Comparison of ENCODE assay signal across 2 cellular contexts in the genomic region with DNA sequence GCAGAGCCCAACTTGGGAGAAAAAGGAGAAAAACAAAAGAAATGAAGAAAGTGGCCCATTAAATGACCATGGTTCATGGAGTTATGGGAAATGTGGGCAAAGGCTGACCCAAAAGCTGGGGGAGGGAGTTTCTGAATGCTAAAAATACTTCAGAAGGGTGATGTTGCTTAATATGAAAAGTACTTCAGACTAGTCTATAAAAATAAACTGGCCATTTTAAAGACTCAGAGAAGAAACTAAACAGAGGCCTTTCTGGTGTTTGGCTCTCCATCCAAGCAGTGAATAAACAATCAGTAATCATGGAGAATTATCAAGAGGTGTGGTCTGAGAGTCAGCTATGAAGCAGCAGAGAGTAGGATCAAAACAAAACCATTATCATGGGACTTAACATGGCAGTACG.
TF ChIP-seq lines count a peak whose summit lies in the region.

No MANE protein-coding gene starts in this region.

TF ChIP-seq in GM23338, 12 proteins besides CTCF, POLR2A, EP300 and RAD21 (continued from another document):
- TF ChIP-seq, protein P1, sequence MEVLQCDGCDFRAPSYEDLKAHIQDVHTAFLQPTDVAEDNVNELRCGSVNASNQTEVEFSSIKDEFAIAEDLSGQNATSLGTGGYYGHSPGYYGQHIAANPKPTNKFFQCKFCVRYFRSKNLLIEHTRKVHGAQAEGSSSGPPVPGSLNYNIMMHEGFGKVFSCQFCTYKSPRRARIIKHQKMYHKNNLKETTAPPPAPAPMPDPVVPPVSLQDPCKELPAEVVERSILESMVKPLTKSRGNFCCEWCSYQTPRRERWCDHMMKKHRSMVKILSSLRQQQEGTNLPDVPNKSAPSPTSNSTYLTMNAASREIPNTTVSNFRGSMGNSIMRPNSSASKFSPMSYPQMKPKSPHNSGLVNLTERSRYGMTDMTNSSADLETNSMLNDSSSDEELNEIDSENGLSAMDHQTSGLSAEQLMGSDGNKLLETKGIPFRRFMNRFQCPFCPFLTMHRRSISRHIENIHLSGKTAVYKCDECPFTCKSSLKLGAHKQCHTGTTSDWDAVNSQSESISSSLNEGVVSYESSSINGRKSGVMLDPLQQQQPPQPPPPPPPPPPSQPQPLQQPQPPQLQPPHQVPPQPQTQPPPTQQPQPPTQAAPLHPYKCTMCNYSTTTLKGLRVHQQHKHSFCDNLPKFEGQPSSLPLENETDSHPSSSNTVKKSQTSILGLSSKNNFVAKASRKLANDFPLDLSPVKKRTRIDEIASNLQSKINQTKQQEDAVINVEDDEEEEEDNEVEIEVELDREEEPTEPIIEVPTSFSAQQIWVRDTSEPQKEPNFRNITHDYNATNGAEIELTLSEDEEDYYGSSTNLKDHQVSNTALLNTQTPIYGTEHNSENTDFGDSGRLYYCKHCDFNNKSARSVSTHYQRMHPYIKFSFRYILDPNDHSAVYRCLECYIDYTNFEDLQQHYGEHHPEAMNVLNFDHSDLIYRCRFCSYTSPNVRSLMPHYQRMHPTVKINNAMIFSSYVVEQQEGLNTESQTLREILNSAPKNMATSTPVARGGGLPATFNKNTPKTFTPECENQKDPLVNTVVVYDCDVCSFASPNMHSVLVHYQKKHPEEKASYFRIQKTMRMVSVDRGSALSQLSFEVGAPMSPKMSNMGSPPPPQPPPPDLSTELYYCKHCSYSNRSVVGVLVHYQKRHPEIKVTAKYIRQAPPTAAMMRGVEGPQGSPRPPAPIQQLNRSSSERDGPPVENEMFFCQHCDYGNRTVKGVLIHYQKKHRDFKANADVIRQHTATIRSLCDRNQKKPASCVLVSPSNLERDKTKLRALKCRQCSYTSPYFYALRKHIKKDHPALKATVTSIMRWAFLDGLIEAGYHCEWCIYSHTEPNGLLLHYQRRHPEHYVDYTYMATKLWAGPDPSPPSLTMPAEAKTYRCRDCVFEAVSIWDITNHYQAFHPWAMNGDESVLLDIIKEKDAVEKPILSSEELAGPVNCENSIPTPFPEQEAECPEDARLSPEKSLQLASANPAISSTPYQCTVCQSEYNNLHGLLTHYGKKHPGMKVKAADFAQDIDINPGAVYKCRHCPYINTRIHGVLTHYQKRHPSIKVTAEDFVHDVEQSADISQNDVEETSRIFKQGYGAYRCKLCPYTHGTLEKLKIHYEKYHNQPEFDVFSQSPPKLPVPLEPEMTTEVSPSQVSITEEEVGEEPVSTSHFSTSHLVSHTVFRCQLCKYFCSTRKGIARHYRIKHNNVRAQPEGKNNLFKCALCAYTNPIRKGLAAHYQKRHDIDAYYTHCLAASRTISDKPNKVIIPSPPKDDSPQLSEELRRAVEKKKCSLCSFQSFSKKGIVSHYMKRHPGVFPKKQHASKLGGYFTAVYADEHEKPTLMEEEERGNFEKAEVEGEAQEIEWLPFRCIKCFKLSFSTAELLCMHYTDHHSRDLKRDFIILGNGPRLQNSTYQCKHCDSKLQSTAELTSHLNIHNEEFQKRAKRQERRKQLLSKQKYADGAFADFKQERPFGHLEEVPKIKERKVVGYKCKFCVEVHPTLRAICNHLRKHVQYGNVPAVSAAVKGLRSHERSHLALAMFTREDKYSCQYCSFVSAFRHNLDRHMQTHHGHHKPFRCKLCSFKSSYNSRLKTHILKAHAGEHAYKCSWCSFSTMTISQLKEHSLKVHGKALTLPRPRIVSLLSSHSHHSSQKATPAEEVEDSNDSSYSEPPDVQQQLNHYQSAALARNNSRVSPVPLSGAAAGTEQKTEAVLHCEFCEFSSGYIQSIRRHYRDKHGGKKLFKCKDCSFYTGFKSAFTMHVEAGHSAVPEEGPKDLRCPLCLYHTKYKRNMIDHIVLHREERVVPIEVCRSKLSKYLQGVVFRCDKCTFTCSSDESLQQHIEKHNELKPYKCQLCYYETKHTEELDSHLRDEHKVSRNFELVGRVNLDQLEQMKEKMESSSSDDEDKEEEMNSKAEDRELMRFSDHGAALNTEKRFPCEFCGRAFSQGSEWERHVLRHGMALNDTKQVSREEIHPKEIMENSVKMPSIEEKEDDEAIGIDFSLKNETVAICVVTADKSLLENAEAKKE (CRISPR knock-in tag; IDR thresholded peaks at IDR 0.05): no peak
- TF ChIP-seq ZNF331 (CRISPR knock-in tag; IDR thresholded peaks at IDR 0.05; ENCODE audit: low read depth) (no peak), EZH2 (IDR thresholded peaks at IDR 0.05; ENCODE audit: low read depth, unreplicated experiment) (no peak), ZNF114 (CRISPR knock-in tag; IDR thresholded peaks at IDR 0.05) (no peak), JUNB (IDR thresholded peaks at IDR 0.05; ENCODE audit: unreplicated experiment) (no peak), CREB1 (CRISPR knock-in tag; IDR thresholded peaks at IDR 0.05; ENCODE audit: low read depth) (no peak)
- TF ChIP-seq, protein P2, sequence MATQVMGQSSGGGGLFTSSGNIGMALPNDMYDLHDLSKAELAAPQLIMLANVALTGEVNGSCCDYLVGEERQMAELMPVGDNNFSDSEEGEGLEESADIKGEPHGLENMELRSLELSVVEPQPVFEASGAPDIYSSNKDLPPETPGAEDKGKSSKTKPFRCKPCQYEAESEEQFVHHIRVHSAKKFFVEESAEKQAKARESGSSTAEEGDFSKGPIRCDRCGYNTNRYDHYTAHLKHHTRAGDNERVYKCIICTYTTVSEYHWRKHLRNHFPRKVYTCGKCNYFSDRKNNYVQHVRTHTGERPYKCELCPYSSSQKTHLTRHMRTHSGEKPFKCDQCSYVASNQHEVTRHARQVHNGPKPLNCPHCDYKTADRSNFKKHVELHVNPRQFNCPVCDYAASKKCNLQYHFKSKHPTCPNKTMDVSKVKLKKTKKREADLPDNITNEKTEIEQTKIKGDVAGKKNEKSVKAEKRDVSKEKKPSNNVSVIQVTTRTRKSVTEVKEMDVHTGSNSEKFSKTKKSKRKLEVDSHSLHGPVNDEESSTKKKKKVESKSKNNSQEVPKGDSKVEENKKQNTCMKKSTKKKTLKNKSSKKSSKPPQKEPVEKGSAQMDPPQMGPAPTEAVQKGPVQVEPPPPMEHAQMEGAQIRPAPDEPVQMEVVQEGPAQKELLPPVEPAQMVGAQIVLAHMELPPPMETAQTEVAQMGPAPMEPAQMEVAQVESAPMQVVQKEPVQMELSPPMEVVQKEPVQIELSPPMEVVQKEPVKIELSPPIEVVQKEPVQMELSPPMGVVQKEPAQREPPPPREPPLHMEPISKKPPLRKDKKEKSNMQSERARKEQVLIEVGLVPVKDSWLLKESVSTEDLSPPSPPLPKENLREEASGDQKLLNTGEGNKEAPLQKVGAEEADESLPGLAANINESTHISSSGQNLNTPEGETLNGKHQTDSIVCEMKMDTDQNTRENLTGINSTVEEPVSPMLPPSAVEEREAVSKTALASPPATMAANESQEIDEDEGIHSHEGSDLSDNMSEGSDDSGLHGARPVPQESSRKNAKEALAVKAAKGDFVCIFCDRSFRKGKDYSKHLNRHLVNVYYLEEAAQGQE (IDR thresholded peaks at IDR 0.05; ENCODE audit: unreplicated experiment): no peak
- TF ChIP-seq, protein P3, sequence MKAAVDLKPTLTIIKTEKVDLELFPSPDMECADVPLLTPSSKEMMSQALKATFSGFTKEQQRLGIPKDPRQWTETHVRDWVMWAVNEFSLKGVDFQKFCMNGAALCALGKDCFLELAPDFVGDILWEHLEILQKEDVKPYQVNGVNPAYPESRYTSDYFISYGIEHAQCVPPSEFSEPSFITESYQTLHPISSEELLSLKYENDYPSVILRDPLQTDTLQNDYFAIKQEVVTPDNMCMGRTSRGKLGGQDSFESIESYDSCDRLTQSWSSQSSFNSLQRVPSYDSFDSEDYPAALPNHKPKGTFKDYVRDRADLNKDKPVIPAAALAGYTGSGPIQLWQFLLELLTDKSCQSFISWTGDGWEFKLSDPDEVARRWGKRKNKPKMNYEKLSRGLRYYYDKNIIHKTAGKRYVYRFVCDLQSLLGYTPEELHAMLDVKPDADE (IDR thresholded peaks at IDR 0.05): no peak
TF ChIP-seq in GM23338: peak in this region for 0.

TF ChIP-seq in WTC11, 78 proteins besides CTCF, POLR2A, EP300 and RAD21 (continued from another document):
- TF ChIP-seq, protein P4, sequence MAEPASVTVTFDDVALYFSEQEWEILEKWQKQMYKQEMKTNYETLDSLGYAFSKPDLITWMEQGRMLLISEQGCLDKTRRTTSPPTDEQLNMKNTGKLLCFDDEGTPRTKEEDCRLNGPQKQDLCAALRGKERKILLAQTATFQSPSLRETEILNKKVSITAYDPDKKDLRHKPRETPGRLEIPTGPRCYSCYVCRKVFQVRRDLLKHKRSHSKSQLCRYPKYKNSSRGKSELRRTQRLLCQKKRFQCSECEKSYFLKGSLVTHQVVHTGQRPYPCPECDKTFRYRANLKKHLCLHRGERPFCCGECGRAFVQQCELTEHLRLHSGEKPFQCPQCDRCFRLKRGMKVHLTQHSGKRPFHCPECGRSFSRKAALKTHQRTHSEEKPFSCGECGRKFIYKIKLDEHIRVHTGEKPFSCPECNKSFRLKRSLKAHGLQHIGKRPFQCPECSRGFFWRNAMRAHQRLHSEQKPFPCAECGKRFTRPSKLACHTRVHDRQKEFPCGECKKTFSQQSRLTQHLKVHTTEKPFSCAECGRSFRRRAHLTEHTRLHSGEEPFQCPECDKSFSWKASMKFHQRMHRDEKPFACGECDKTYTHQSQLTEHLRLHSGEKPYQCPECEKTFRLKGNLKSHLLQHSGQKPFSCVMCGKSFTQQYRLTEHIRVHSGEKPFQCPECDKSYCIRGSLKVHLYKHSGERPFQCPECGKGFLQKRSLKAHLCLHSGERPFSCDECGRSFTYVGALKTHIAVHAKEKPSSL (CRISPR knock-in tag; conservative IDR thresholded peaks at IDR 0.05): no peak
- TF ChIP-seq, protein P5, sequence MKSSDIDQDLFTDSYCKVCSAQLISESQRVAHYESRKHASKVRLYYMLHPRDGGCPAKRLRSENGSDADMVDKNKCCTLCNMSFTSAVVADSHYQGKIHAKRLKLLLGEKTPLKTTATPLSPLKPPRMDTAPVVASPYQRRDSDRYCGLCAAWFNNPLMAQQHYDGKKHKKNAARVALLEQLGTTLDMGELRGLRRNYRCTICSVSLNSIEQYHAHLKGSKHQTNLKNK (CRISPR knock-in tag; IDR thresholded peaks at IDR 0.05): no peak
- TF ChIP-seq ZNF121 (CRISPR knock-in tag; IDR thresholded peaks at IDR 0.05): no peak
- TF ChIP-seq ZNF396 (CRISPR knock-in tag; IDR thresholded peaks at IDR 0.05; ENCODE audit: borderline replicate concordance): no peak
- no peak for TF ChIP-seq OVOL2 (CRISPR knock-in tag; IDR thresholded peaks at IDR 0.05; ENCODE audit: borderline replicate concordance)
- TF ChIP-seq TEAD4 (CRISPR knock-in tag; IDR thresholded peaks at IDR 0.05): no peak
- TF ChIP-seq, protein P6, sequence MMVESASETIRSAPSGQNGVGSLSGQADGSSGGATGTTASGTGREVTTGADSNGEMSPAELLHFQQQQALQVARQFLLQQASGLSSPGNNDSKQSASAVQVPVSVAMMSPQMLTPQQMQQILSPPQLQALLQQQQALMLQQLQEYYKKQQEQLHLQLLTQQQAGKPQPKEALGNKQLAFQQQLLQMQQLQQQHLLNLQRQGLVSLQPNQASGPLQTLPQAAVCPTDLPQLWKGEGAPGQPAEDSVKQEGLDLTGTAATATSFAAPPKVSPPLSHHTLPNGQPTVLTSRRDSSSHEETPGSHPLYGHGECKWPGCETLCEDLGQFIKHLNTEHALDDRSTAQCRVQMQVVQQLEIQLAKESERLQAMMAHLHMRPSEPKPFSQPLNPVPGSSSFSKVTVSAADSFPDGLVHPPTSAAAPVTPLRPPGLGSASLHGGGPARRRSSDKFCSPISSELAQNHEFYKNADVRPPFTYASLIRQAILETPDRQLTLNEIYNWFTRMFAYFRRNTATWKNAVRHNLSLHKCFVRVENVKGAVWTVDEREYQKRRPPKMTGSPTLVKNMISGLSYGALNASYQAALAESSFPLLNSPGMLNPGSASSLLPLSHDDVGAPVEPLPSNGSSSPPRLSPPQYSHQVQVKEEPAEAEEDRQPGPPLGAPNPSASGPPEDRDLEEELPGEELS (CRISPR knock-in tag; IDR thresholded peaks at IDR 0.05): no peak
- TF ChIP-seq, protein P7, sequence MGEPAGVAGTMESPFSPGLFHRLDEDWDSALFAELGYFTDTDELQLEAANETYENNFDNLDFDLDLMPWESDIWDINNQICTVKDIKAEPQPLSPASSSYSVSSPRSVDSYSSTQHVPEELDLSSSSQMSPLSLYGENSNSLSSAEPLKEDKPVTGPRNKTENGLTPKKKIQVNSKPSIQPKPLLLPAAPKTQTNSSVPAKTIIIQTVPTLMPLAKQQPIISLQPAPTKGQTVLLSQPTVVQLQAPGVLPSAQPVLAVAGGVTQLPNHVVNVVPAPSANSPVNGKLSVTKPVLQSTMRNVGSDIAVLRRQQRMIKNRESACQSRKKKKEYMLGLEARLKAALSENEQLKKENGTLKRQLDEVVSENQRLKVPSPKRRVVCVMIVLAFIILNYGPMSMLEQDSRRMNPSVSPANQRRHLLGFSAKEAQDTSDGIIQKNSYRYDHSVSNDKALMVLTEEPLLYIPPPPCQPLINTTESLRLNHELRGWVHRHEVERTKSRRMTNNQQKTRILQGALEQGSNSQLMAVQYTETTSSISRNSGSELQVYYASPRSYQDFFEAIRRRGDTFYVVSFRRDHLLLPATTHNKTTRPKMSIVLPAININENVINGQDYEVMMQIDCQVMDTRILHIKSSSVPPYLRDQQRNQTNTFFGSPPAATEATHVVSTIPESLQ (CRISPR knock-in tag; IDR thresholded peaks at IDR 0.05): no peak
- no peak for TF ChIP-seq ZNF138 (CRISPR knock-in tag; conservative IDR thresholded peaks at IDR 0.05)
- TF ChIP-seq, protein P8, sequence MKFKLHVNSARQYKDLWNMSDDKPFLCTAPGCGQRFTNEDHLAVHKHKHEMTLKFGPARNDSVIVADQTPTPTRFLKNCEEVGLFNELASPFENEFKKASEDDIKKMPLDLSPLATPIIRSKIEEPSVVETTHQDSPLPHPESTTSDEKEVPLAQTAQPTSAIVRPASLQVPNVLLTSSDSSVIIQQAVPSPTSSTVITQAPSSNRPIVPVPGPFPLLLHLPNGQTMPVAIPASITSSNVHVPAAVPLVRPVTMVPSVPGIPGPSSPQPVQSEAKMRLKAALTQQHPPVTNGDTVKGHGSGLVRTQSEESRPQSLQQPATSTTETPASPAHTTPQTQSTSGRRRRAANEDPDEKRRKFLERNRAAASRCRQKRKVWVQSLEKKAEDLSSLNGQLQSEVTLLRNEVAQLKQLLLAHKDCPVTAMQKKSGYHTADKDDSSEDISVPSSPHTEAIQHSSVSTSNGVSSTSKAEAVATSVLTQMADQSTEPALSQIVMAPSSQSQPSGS (CRISPR knock-in tag; IDR thresholded peaks at IDR 0.05; ENCODE audit: borderline replicate concordance, low read depth): no peak
- TF ChIP-seq, protein P9, sequence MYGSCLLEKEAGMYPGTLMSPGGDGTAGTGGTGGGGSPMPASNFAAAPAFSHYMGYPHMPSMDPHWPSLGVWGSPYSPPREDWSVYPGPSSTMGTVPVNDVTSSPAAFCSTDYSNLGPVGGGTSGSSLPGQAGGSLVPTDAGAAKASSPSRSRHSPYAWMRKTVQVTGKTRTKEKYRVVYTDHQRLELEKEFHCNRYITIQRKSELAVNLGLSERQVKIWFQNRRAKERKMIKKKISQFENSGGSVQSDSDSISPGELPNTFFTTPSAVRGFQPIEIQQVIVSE (CRISPR knock-in tag; IDR thresholded peaks at IDR 0.05; ENCODE audit: borderline replicate concordance): no peak
- no peak for TF ChIP-seq ETV6 (CRISPR knock-in tag; IDR thresholded peaks at IDR 0.05)
TF ChIP-seq in WTC11: peak in this region for 0.
